7 cellular contexts compared by ENCODE assay signal in the genomic region with DNA sequence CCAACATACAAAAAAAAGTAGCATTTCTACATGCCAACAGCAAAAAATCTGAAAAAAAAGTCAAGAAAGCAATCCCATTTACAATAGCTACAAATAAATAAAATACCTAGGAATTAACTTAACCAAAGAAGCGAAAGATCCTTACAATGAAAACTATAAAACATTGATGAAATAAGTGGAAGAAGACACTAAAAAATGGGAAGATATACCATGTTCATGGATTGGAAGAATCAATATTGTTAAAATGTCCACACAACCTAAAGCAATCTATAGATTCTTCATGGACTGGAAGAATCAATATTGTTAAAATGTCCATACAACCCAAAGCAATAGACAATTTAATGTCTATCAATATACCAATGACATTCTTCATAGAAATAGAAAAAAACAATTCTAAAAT.
"Had no signal": no experiment of that assay in that cellular context is flagged by ENCODE, and none has a peak within 500 bp of the region (broad histone marks: within the 10 kb centered on the region; RNA-seq: fewer than 3 reads in every experiment).

No MANE protein-coding gene starts in this region.

- DNase-seq: IMR-90, KBM-7, KG1 had no signal

- H3K4me3 ChIP-seq: K562 had no signal

- H3K27me3 Mint-ChIP-seq: IgD-negative memory B cell had no signal

- H3K27ac ChIP-seq: HL-60, KMS-11 had no signal

- H3K4me3 Mint-ChIP-seq: IgD-negative memory B cell had no signal
